Comparison of ENCODE assay signal across 29 cellular contexts in the genomic region with DNA sequence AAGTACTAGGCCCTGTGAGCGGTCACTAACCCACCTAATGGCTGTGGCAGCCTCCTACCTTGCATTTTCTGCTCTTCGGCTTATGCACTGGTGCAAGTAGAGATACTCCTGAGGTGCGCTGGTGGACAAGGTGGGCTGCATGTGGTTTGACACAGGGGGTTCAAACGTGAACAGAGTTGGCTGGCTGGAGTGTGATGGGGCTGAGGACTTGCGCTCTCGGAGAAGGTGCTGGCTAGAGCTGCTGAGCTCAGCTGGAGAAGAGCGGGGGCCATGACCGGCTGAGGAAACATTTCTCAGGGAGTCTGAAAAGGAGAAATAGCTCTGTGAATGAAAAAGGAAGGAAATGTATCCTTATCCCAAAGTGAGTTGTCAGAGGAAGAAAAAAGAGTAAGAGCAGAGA.
"Had no signal": no experiment of that assay in that cellular context is flagged by ENCODE, and none has a peak within 500 bp of the region (broad histone marks: within the 10 kb centered on the region; RNA-seq: fewer than 3 reads in every experiment).

No MANE protein-coding gene starts in this region.

- H3K4me3 ChIP-seq: body of pancreas, SJSA1 had no signal

- H3K4me1 Mint-ChIP-seq: activated naive CD4-positive, alpha-beta T cell treated with anti-CD3 and anti-CD28 coated beads, Interleukin-2, amount 10 ng/mL, durations not matched to agents 7 days and 5 days had no signal

- H3K27ac ChIP-seq: body of pancreas, KMS-11, RWPE1, SJSA1, VCaP had no signal

- H3K27ac Mint-ChIP-seq: activated CD4-positive, alpha-beta memory T cell treated with anti-CD3 and anti-CD28 coated beads for 36 hours; activated CD4-positive, alpha-beta T cell treated with anti-CD3 and anti-CD28 coated beads, Interleukin-2, amount 10 ng/mL, durations not matched to agents 7 days and 5 days; activated naive CD4-positive, alpha-beta T cell treated with anti-CD3 and anti-CD28 coated beads, Interleukin-2, amount 10 ng/mL, durations not matched to agents 7 days and 5 days; activated naive CD8-positive, alpha-beta T cell treated with anti-CD3 and anti-CD28 coated beads for 36 hours; activated T-helper 2 cell treated with anti-CD3 and anti-CD28 coated beads, Interferon-gamma antibody, Interleukin-2, Interleukin-4, amounts not matched to agents 10 μg/mL and 5 μg/mL and 100 μg/mL, durations not matched to agents 14 hours and 24 hours and 36 hours had no signal

- H3K4me3 Mint-ChIP-seq: activated CD4-positive, alpha-beta memory T cell treated with anti-CD3 and anti-CD28 coated beads for 36 hours; activated CD4-positive, alpha-beta T cell treated with anti-CD3 and anti-CD28 coated beads, Interleukin-2, amount 10 ng/mL, durations not matched to agents 7 days and 5 days; activated naive CD4-positive, alpha-beta T cell treated with anti-CD3 and anti-CD28 coated beads, Interleukin-2, amount 10 ng/mL, durations not matched to agents 7 days and 5 days; activated naive CD8-positive, alpha-beta T cell treated with anti-CD3 and anti-CD28 coated beads for 36 hours; activated T-cell treated with anti-CD3 and anti-CD28 coated beads, Interleukin-2, amount 50 U/mL, for 4 hours had no signal

- H3K27me3 ChIP-seq: body of pancreas, SJSA1 had no signal

- DNase-seq: activated CD4-positive, alpha-beta memory T cell treated with anti-CD3 and anti-CD28 coated beads for 36 hours; activated CD4-positive, alpha-beta T cell treated with anti-CD3 and anti-CD28 coated beads, Interleukin-2, amount 10 ng/mL, durations not matched to agents 7 days and 5 days; activated CD4-positive, CD25-positive, alpha-beta regulatory T cell; activated CD8-positive, alpha-beta memory T cell treated with anti-CD3 and anti-CD28 coated beads for 24 hours; activated gamma-delta T cell treated with Interleukin-2 at 50 U/mL for 16 hours; activated naive CD4-positive, alpha-beta T cell treated with anti-CD3 and anti-CD28 coated beads, Interleukin-2, amount 10 ng/mL, durations not matched to agents 7 days and 5 days; activated naive CD8-positive, alpha-beta T cell treated with anti-CD3 and anti-CD28 coated beads for 36 hours; activated T-cell treated with anti-CD3 and anti-CD28 coated beads, Interleukin-2, amount 50 U/mL, for 4 hours; aorta; body of pancreas; NCI-H1092; NCI-H1417; NCI-H1930; NCI-H2107; NCI-H345; NCI-H510A; NCI-H69; NK-92 treated with Interleukin-12 subunit alpha and Interleukin-12 subunit beta, amount 100 ng/mL, for 24 hours; OCI-M1; SHP77; SW 1271; T1000 had no signal

- H3K9me3 Mint-ChIP-seq: activated naive CD4-positive, alpha-beta T cell treated with anti-CD3 and anti-CD28 coated beads, Interleukin-2, amount 10 ng/mL, durations not matched to agents 7 days and 5 days; activated T-cell treated with anti-CD3 and anti-CD28 coated beads, Interleukin-2, amount 50 U/mL, for 4 hours; activated T-helper 2 cell treated with anti-CD3 and anti-CD28 coated beads, Interferon-gamma antibody, Interleukin-2, Interleukin-4, amounts not matched to agents 10 μg/mL and 5 μg/mL and 100 μg/mL, durations not matched to agents 14 hours and 24 hours and 36 hours had no signal

- H3K9me3 ChIP-seq: body of pancreas, SJSA1 had no signal

- H3K4me2 ChIP-seq: KMS-11 had no signal

- H3K27me3 Mint-ChIP-seq: activated CD4-positive, alpha-beta memory T cell treated with anti-CD3 and anti-CD28 coated beads for 36 hours; activated CD4-positive, alpha-beta T cell treated with anti-CD3 and anti-CD28 coated beads, Interleukin-2, amount 10 ng/mL, durations not matched to agents 7 days and 5 days; activated naive CD4-positive, alpha-beta T cell treated with anti-CD3 and anti-CD28 coated beads, Interleukin-2, amount 10 ng/mL, durations not matched to agents 7 days and 5 days; activated naive CD8-positive, alpha-beta T cell treated with anti-CD3 and anti-CD28 coated beads for 36 hours had no signal

- H3K36me3 Mint-ChIP-seq: activated naive CD8-positive, alpha-beta T cell treated with anti-CD3 and anti-CD28 coated beads for 36 hours had no signal

- H3K36me3 ChIP-seq: SJSA1 had no signal

- H3K4me1 ChIP-seq: SJSA1 had no signal

- H3K9ac ChIP-seq: KMS-11 had no signal

- ATAC-seq: activated T-cell treated with anti-CD3 and anti-CD28 coated beads, Interleukin-2, amount 50 U/mL, for 4 hours; body of pancreas; Panc1; SK-N-SH treated with all-trans-retinoic acid at 6 μM for 48 hours had no signal
